8 cellular contexts compared by ENCODE assay signal in the genomic region with DNA sequence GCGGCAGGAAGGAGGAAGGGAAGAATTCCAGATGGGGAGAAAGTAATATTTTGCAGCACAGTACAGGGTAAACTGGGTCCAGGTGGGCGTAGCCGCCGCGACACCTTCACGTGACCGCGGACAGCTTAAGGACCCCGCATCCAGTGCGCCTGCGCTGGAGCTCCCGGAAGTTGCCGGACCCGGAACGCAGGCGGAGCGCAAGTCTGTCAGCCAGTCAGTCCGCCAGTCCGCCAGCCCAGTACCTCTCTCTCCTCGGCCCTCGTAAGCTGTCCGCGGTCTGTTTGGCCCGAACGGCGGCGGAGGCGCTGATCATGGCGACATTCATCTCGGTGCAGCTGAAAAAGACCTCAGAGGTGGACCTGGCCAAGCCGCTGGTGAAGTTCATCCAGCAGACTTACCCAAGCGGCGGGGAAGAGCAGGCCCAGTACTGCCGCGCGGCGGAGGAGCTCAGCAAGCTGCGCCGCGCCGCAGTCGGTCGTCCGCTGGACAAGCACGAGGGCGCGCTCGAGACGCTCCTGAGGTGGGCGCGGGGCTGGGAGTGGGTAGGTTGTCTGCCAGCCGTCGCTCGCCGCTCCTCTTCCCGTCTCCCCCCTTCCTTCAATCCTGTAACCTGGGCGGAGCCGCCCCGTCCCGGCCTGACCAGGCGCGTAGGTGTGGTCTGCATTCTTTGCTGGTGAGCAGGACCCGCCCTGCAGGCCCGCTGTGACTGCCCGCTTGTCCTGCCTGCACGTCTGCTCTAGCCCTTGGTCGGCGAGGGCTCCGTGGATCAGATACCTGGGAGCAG. TPM values are rescaled to one million over a fixed set of nuclear protein-coding genes. Genes with fewer than 3 reads are reported as not detected.
A peak's percentile ranks its signal among the peaks of the same experiment; 100 is the strongest.
DNase-seq lines count a peak whose midpoint lies in the region; ATAC-seq and TF ChIP-seq lines count a peak whose summit lies in the region.

PDCD6IP (plus strand) TSS at position 213 of the 784 bp plus-strand sequence; CDS start at position 312, 99 bp downstream.

- H3K27me3 ChIP-seq in Panc1 (ENCODE audit: control insufficient read depth, insufficient read depth, low read length) (no peaks in the 10 kb centered on the region), esophagus muscularis mucosa (no peaks in the 10 kb centered on the region)

- CTCF ChIA-PET in Panc1 (lab: Charles Lee) = no interaction called here

- in situ Hi-C loops in Panc1 (cut with HindIII; ENCODE audit: low pct_unique_long_range_greater_than_20kb, low sequenced_read_pairs) = no loop called here

- ATAC-seq in GM21576 (IDR thresholded peaks at IDR 0.05; ENCODE audit: unreplicated experiment) (peak; percentile 90), Panc1 (peak; percentile 98)

- H3K9me3 ChIP-seq in Panc1 (ENCODE audit: control insufficient read depth, insufficient read depth, low read depth, low read length) (peaks cover 5% of the 10 kb centered on the region; the same call in 1 of the 2 replicates), esophagus muscularis mucosa (no peaks in the 10 kb centered on the region)

- TF ChIP-seq EP300 in Ishikawa (IDR thresholded peaks at IDR 0.05; ENCODE audit: borderline replicate concordance) (no peak), esophagus muscularis mucosa (IDR thresholded peaks at IDR 0.05) (no peak)

- H3K27ac ChIP-seq in Panc1 (ENCODE audit: low read length) (peak within 1 kb of the TSS; percentile 93), esophagus muscularis mucosa (replicated peaks in 1 of 4) (peak within 1 kb of the TSS; percentile 92 to 98 (median 94))

- TF ChIP-seq CTCF in Panc1 (IDR thresholded peaks at IDR 0.05) (no peak), esophagus muscularis mucosa (IDR thresholded peaks at IDR 0.05) (peak; percentile 22 to 35 (median 25))

- no TSS peak for BruUV-seq in Panc1 (replicated peaks; lab: Mats Ljungman, UMichigan)

- WGBS in esophagus muscularis mucosa = 0% methylated on average over 26 of the region's 69 CpGs

- DNase-seq in DMS79 (lab: John Stamatoyannopoulos, UW) (peak; percentile 37), Panc1 (ENCODE audit: low read depth, low spot score) (peak; percentile 71), esophagus muscularis mucosa (ENCODE audit: extremely low spot score) (peak; percentile 97), myocyte (ENCODE audit: low read depth) (peak; percentile 92)
- DNase-seq in activated T-cell treated with anti-CD3 and anti-CD28 coated beads, Interleukin-2, amount 50 U/mL, for 48 hours = peak; percentile 91 to 94
- DNase-seq in stimulated activated CD8-positive, alpha-beta memory T cell treated with anti-CD3 and anti-CD28 coated beads, Interleukin-7, amount 100 ng/mL, for 48 hours (ENCODE audit: extremely low read depth in 1 of 2, low read depth in 1 of 2) = peak; percentile 79 to 86

- TF ChIP-seq POLR2A in esophagus muscularis mucosa (IDR thresholded peaks at IDR 0.05; ENCODE audit: low read depth) = peak; percentile 80

- H3K4me3 ChIP-seq in Panc1 (ENCODE audit: low read depth in 2 of 2, low read length in 2 of 2) = peak within 1 kb of the TSS; percentile 73 to 98
- peak within 1 kb of the TSS; percentile 71 to 87 (median 80) for H3K4me3 ChIP-seq in esophagus muscularis mucosa

- POLR2A ChIA-PET in Panc1 (lab: Charles Lee) = interaction anchor here (0.6 to 1.2 kb wide), 2 partner anchors 13 to 572 kb away, joined by 3 to 4 read pairs; no protein-coding TSS in a partner anchor

- H3K4me1 ChIP-seq in Panc1 (ENCODE audit: control insufficient read depth, insufficient read depth, low read length) (peaks cover 11% of the 10 kb centered on the region), esophagus muscularis mucosa (peaks cover 32 to 54% (median 45%) of the 10 kb centered on the region in 4 donors)

- H3K36me3 ChIP-seq in Panc1 (ENCODE audit: control insufficient read depth, insufficient read depth, low read length) (peaks cover 10% of the 10 kb centered on the region; the same call in 1 of the 2 replicates), esophagus muscularis mucosa (peaks cover 0 to 3% (median 0%) of the 10 kb centered on the region in 4 donors)

- no peak for TF ChIP-seq RAD21 in Ishikawa (IDR thresholded peaks at IDR 0.05; ENCODE audit: low read depth)

- intact Hi-C loops in Panc1 (cut with micrococcal nuclease; ENCODE audit: unreplicated experiment) (no loop called here), esophagus muscularis mucosa (cut with DNase I) (no loop called here)

TF ChIP-seq in Ishikawa, 13 proteins besides CTCF, POLR2A, EP300 and RAD21:
- TF ChIP-seq REST (IDR thresholded peaks at IDR 0.05; ENCODE audit: low read depth) (no peak), CREB1 (IDR thresholded peaks at IDR 0.05; ENCODE audit: low read depth) (no peak), NFIC (IDR thresholded peaks at IDR 0.05) (no peak), TAF1 (IDR thresholded peaks at IDR 0.05; ENCODE audit: low read depth) (peak; percentile 89), TCF12 (IDR thresholded peaks at IDR 0.05; ENCODE audit: low read depth) (peak; percentile 59; the same call in 1 of the 2 replicates), CEBPB (IDR thresholded peaks at IDR 0.05) (no peak), YY1 (IDR thresholded peaks at IDR 0.05; ENCODE audit: low read depth) (peak; percentile 65; the same call in 1 of the 2 replicates), TEAD4 (IDR thresholded peaks at IDR 0.05) (peak; percentile 78), FOXM1 (IDR thresholded peaks at IDR 0.05; ENCODE audit: borderline replicate concordance, low read depth) (no peak), ZBTB7A (IDR thresholded peaks at IDR 0.05; ENCODE audit: low read depth) (no peak), USF1 (IDR thresholded peaks at IDR 0.05) (peak; percentile 99), EGR1 (IDR thresholded peaks at IDR 0.05) (peak; percentile 14; the same call in 1 of the 2 replicates)
- TF ChIP-seq, protein P1, sequence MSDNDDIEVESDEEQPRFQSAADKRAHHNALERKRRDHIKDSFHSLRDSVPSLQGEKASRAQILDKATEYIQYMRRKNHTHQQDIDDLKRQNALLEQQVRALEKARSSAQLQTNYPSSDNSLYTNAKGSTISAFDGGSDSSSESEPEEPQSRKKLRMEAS (IDR thresholded peaks at IDR 0.05) = no peak; the same call in none of the 2 replicates

RNA-seq across cellular contexts. Expression of gene PDCD6IP, which starts in this region (rescaled TPM):
- total RNA-seq in Panc1 (2021; ENCODE audit: unreplicated experiment) (205 TPM), esophagus muscularis mucosa (100 to 1,000 TPM in 3 of 4 donors, 10 to 100 TPM in 1; 88.0 to 192 (median 145) TPM), myocyte (180 and 198 TPM in 2 replicates)
- 156 TPM for polyA plus RNA-seq in Panc1 (2012; ENCODE audit: insufficient read length)
- polyA plus RNA-seq in myocyte (2012) = 102 TPM

Comparison
In these comparisons a context has a peak if more than half of its experiments do, and no peak if none do; other contexts are left out.
1. Peak in every context shown above with its lines: DNase-seq, ATAC-seq, H3K4me3 ChIP-seq and H3K27ac ChIP-seq.
2. DNase-seq: peak in every context shown above with its lines; median percentile 97 in esophagus muscularis mucosa; 92 in activated T-cell treated with anti-CD3 and anti-CD28 coated beads, Interleukin-2, amount 50 U/mL, for 48 hours; 92 in myocyte; 82 in stimulated activated CD8-positive, alpha-beta memory T cell treated with anti-CD3 and anti-CD28 coated beads, Interleukin-7, amount 100 ng/mL, for 48 hours; 71 in Panc1; 37 in DMS79.